ENCODE assay signal across 16 cellular contexts in genomic region chr5:76785493-76785892, GRCh38. TPM values are rescaled to one million over a fixed set of nuclear protein-coding genes. Genes with fewer than 3 reads are reported as not detected.
A peak's percentile ranks its signal among the peaks of the same experiment; 100 is the strongest.
DNase-seq lines count a peak whose midpoint lies in the region; ATAC-seq, FAIRE-seq and TF ChIP-seq lines count a peak whose summit lies in the region.
"Had no signal": no experiment of that assay in that cellular context is flagged by ENCODE, and none has a peak within 500 bp of the region (broad histone marks: within the 10 kb centered on the region; RNA-seq: fewer than 3 reads in every experiment).

No MANE protein-coding gene starts in this region.

- DNase-seq in GM23248 (peak; percentile 40), RCC 7860 (ENCODE audit: low spot score) (peak; percentile 89), endothelial cell of umbilical vein (ENCODE audit: low read depth, low spot score) (peak; percentile 78), lower leg skin (ENCODE audit: low spot score in 2 of 2) (no peak), HuH-7 (ENCODE audit: low spot score) (no peak)
- no peak for DNase-seq in activated T-cell treated with anti-CD3 and anti-CD28 coated beads, Interleukin-2, amount 50 U/mL, for 72 hours
- DNase-seq: activated CD4-positive, alpha-beta T cell treated with anti-CD3 and anti-CD28 coated beads, Interleukin-2, amount 50 U/mL, for 1 hour; activated gamma-delta T cell treated with Interleukin-2 at 50 U/mL for 16 hours; CD4-positive, alpha-beta memory T cell; foreskin melanocyte; left ventricle myocardium inferior; occipital lobe; stimulated activated CD4-positive, alpha-beta T cell treated with anti-CD3 and anti-CD28 coated beads, Interleukin-2, amount 100 ng/mL, for 24 hours had no signal

- no peaks in the 10 kb centered on the region for H3K9me2 ChIP-seq in GM23248 (ENCODE audit: insufficient read depth)

- 89 to 91% methylated on average over 3 of the region's 3 CpGs for WGBS in GM23248 (ENCODE audit: low coverage in 1 of 2, low lambda C conversion rate in 2 of 2, missing lambda C conversion rate in 2 of 2), 2 experiments
- 79 to 85% methylated on average over 3 of the region's 3 CpGs for WGBS in lower leg skin, 2 donors

- H3K9ac ChIP-seq in GM23248 (no peak overlapping the region), endothelial cell of umbilical vein (replicated peaks; ENCODE audit: extremely low read depth, insufficient read depth, low read length) (no peak overlapping the region)

- CTCF ChIA-PET in endothelial cell of umbilical vein (lab: Charles Lee), result interaction anchor here (3.9 kb wide), 1 partner anchor 11 kb away, joined by 19 read pairs; no protein-coding TSS in a partner anchor

- TF ChIP-seq CTCF in endothelial cell of umbilical vein (IDR thresholded peaks at IDR 0.05; ENCODE audit: extremely low read depth in 1 of 2, insufficient read depth in 1 of 2, low read depth in 1 of 2, low read length in 2 of 2) (no peak), nephron (IDR thresholded peaks at IDR 0.05; ENCODE audit: unreplicated experiment in 3 of 3) (no peak), lower leg skin (IDR thresholded peaks at IDR 0.05) (no peak)

- no peak overlapping the region for H2AFZ ChIP-seq in GM23248
- H2AFZ ChIP-seq in endothelial cell of umbilical vein (ENCODE audit: low read depth, low read length), result no peak overlapping the region

- peaks cover 33% of the 10 kb centered on the region for H3K4me1 Mint-ChIP-seq in nephron
- H3K4me1 Mint-ChIP-seq in activated T-cell treated with anti-CD3 and anti-CD28 coated beads, Interleukin-2, amount 50 U/mL, for 72 hours (ENCODE audit: low read depth), result peaks cover 9% of the 10 kb centered on the region

- POLR2A ChIA-PET in endothelial cell of umbilical vein (lab: Charles Lee), result no interaction called here

- no peaks in the 10 kb centered on the region for H3K36me3 Mint-ChIP-seq in nephron (ENCODE audit: low read depth)
- H3K36me3 Mint-ChIP-seq in activated T-cell treated with anti-CD3 and anti-CD28 coated beads, Interleukin-2, amount 50 U/mL, for 72 hours (ENCODE audit: insufficient read depth in 2 of 2), result no peaks in the 10 kb centered on the region
- H3K36me3 Mint-ChIP-seq: CD4-positive, alpha-beta memory T cell had no signal

- peak overlapping the region in 1 of 3 experiments; percentile 10 for H3K4me3 Mint-ChIP-seq in nephron
- H3K4me3 Mint-ChIP-seq in activated T-cell treated with anti-CD3 and anti-CD28 coated beads, Interleukin-2, amount 50 U/mL, for 72 hours, result no peak overlapping the region
- H3K4me3 Mint-ChIP-seq: CD4-positive, alpha-beta memory T cell; stimulated activated naive CD8-positive, alpha-beta T cell treated with anti-CD3 and anti-CD28 coated beads, Interleukin-15, Interleukin-2, amounts not matched to agents 100 ng/mL and 50 ng/mL, for 24 hours had no signal

- H4K20me1 ChIP-seq in GM23248 (ENCODE audit: insufficient read depth) (no peaks in the 10 kb centered on the region), endothelial cell of umbilical vein (replicated peaks; ENCODE audit: control insufficient read depth, extremely low read depth, insufficient read depth, low read length) (no peaks in the 10 kb centered on the region)

- H3K27me3 ChIP-seq in GM23248 (replicated peaks; ENCODE audit: insufficient read depth), result no peaks in the 10 kb centered on the region
- no peaks in the 10 kb centered on the region for H3K27me3 ChIP-seq in endothelial cell of umbilical vein (ENCODE audit: control insufficient read depth in 2 of 2, insufficient read depth in 2 of 2, low read length in 2 of 2)

- no peak overlapping the region for H3K27ac ChIP-seq in GM23248
- peak overlapping the region; percentile 31 for H3K27ac ChIP-seq in endothelial cell of umbilical vein (ENCODE audit: insufficient read depth, low read depth, low read length)

- H3K4me2 ChIP-seq in GM23248 (ENCODE audit: unreplicated experiment) (no peak overlapping the region), endothelial cell of umbilical vein (ENCODE audit: insufficient read depth, low read length) (no peak overlapping the region)

- H3K9me3 Mint-ChIP-seq in nephron, result no peaks in the 10 kb centered on the region
- H3K9me3 Mint-ChIP-seq in activated T-cell treated with anti-CD3 and anti-CD28 coated beads, Interleukin-2, amount 50 U/mL, for 72 hours, result no peaks in the 10 kb centered on the region
- H3K9me3 Mint-ChIP-seq: stimulated activated naive CD8-positive, alpha-beta T cell treated with anti-CD3 and anti-CD28 coated beads, Interleukin-15, Interleukin-2, amounts not matched to agents 100 ng/mL and 50 ng/mL, for 24 hours had no signal

- H3K9me1 ChIP-seq in endothelial cell of umbilical vein (replicated peaks; ENCODE audit: control insufficient read depth, extremely low read depth, insufficient read depth, low read length), result no peaks in the 10 kb centered on the region

- no peaks in the 10 kb centered on the region for H3K9me3 ChIP-seq in GM23248 (ENCODE audit: low read depth)
- no peaks in the 10 kb centered on the region for H3K9me3 ChIP-seq in endothelial cell of umbilical vein (replicated peaks; ENCODE audit: control insufficient read depth, insufficient read depth, low read length)
- H3K9me3 ChIP-seq: left ventricle myocardium inferior had no signal

- dilution Hi-C loops in endothelial cell of umbilical vein (cut with MboI; ENCODE audit: extremely low pct_ligation_motif_present, low sequenced_read_pairs), result no loop called here

- intact Hi-C loops in endothelial cell of umbilical vein (cut with micrococcal nuclease) (no loop called here), lower leg skin (cut with DNase I; ENCODE audit: low total_unique reads) (no loop called here)

- no peak for ATAC-seq in activated T-cell treated with anti-CD3 and anti-CD28 coated beads, Interleukin-2, amount 50 U/mL, for 72 hours (replicated peaks in 1 of 2)
- no peak for ATAC-seq in HG02678 (IDR thresholded peaks at IDR 0.05; ENCODE audit: unreplicated experiment)

- H3K27ac Mint-ChIP-seq in nephron, result peak overlapping the region; percentile 62 to 79 (median 78)
- H3K27ac Mint-ChIP-seq in activated T-cell treated with anti-CD3 and anti-CD28 coated beads, Interleukin-2, amount 50 U/mL, for 72 hours, result no peak overlapping the region
- H3K27ac Mint-ChIP-seq: CD4-positive, alpha-beta memory T cell; stimulated activated naive CD8-positive, alpha-beta T cell treated with anti-CD3 and anti-CD28 coated beads, Interleukin-15, Interleukin-2, amounts not matched to agents 100 ng/mL and 50 ng/mL, for 24 hours had no signal

- BruUV-seq in endothelial cell of umbilical vein (replicated peaks; lab: Mats Ljungman, UMichigan), result no TSS peak

- peaks cover 15% of the 10 kb centered on the region for H3F3A ChIP-seq in GM23248 (ENCODE audit: insufficient read depth)

- in situ Hi-C loops in GM23248 (cut with MboI), result no loop called here

- no peak overlapping the region for H3K4me3 ChIP-seq in GM23248
- no peak overlapping the region for H3K4me3 ChIP-seq in endothelial cell of umbilical vein (replicated peaks in 1 of 3; ENCODE audit: insufficient read depth in 1 of 3, low read depth in 1 of 3, low read length in 3 of 3)
- no peak overlapping the region for H3K4me3 ChIP-seq in lower leg skin (ENCODE audit: low read depth, poor library complexity, severe bottlenecking)
- H3K4me3 ChIP-seq: left ventricle myocardium inferior had no signal

- peaks cover 9% of the 10 kb centered on the region for H3K27me3 Mint-ChIP-seq in nephron (ENCODE audit: low read depth)
- H3K27me3 Mint-ChIP-seq in activated T-cell treated with anti-CD3 and anti-CD28 coated beads, Interleukin-2, amount 50 U/mL, for 72 hours (ENCODE audit: low read depth), result no peaks in the 10 kb centered on the region
- H3K27me3 Mint-ChIP-seq: CD4-positive, alpha-beta memory T cell; stimulated activated naive CD8-positive, alpha-beta T cell treated with anti-CD3 and anti-CD28 coated beads, Interleukin-15, Interleukin-2, amounts not matched to agents 100 ng/mL and 50 ng/mL, for 24 hours had no signal

- H3K36me3 ChIP-seq in GM23248 (ENCODE audit: low read depth) (no peaks in the 10 kb centered on the region), endothelial cell of umbilical vein (ENCODE audit: control insufficient read depth in 2 of 2, extremely low read depth in 1 of 2, insufficient read depth in 2 of 2, low read length in 2 of 2) (no peaks in the 10 kb centered on the region)
- H3K36me3 ChIP-seq: left ventricle myocardium inferior had no signal

- H3K4me1 ChIP-seq in GM23248 (ENCODE audit: insufficient read depth) (peaks cover 11% of the 10 kb centered on the region), endothelial cell of umbilical vein (ENCODE audit: control insufficient read depth, extremely low read depth, insufficient read depth, low read length) (peaks cover 62% of the 10 kb centered on the region)

- peak; percentile 88 for FAIRE-seq in RCC 7860 (lab: Jason Lieb, UNC)
- FAIRE-seq in endothelial cell of umbilical vein (lab: Jason Lieb, UNC), result peak; percentile 75

- H3K79me2 ChIP-seq in GM23248 (ENCODE audit: insufficient read depth) (no peaks in the 10 kb centered on the region), endothelial cell of umbilical vein (ENCODE audit: control insufficient read depth, insufficient read depth, low read length) (no peaks in the 10 kb centered on the region)

- no peak for TF ChIP-seq POLR2A in endothelial cell of umbilical vein (IDR thresholded peaks at IDR 0.05; ENCODE audit: low read depth, low read length)
- no peak for TF ChIP-seq POLR2A in lower leg skin (IDR thresholded peaks at IDR 0.05)

TF ChIP-seq in endothelial cell of umbilical vein, 7 proteins besides CTCF, POLR2A, EP300 and RAD21 (continues in another document):
- TF ChIP-seq GATA2 (IDR thresholded peaks at IDR 0.05; ENCODE audit: insufficient read depth, insufficient read length, low read depth, low read length), result no peak
- TF ChIP-seq EZH2 (IDR thresholded peaks at IDR 0.05; ENCODE audit: borderline replicate concordance, low read depth, low read length, severe bottlenecking), result no peak
- TF ChIP-seq POLR2AphosphoS5 (IDR thresholded peaks at IDR 0.05; ENCODE audit: insufficient read depth, low read depth, low read length), result peak; percentile 59
- TF ChIP-seq JUN (IDR thresholded peaks at IDR 0.05; ENCODE audit: borderline replicate concordance, insufficient read depth, insufficient read length, low read depth), result peak; percentile 88
- no peak for TF ChIP-seq MYC (IDR thresholded peaks at IDR 0.05; ENCODE audit: low read depth, low read length)

RNA-seq across cellular contexts. Expression of gene F2RL1, which starts 33.3 kb away (rescaled TPM):
- total RNA-seq in GM23248 (2014; rRNA removed; shearing (Covaris generic)), result 1.4 and 2.7 TPM in 2 replicates
- polyA plus RNA-seq in GM23248 (2016; fragmentation: Nextera tagmentation; extraction: Ambion mirVana) (1.6 and 3.3 TPM in 2 replicates), endothelial cell of umbilical vein (20.7 and 21.8 TPM in 2 replicates)
- total RNA-seq in endothelial cell of umbilical vein (21.9 and 42.6 TPM in 2 replicates), lower leg skin (10 to 100 TPM; 58.1 to 87.1 (median 66.3) TPM)
- polyA plus RNA-seq in endothelial cell of umbilical vein (2011; cell fraction: cytosol; rRNA removed), result 20.4 and 21.6 TPM in 2 replicates
- polyA plus RNA-seq in endothelial cell of umbilical vein (2011; cell fraction: nucleus; rRNA removed), result 9.3 and 11.9 TPM in 2 replicates
- 68.7 and 80.5 TPM in 2 replicates for polyA plus RNA-seq in endothelial cell of umbilical vein (2012)
- polyA minus RNA-seq in endothelial cell of umbilical vein, result 63.3 and 82.4 TPM in 2 replicates
- polyA minus RNA-seq in endothelial cell of umbilical vein (2011; cell fraction: cytosol; rRNA and poly(A)+ RNA removed), result not detected
- 11.8 and 23.2 TPM in 2 replicates for polyA minus RNA-seq in endothelial cell of umbilical vein (2011; cell fraction: nucleus; rRNA and poly(A)+ RNA removed)
- total RNA-seq in activated T-cell treated with anti-CD3 and anti-CD28 coated beads, Interleukin-2, amount 50 U/mL, for 72 hours, result 1 to 10 TPM; 1.6 to 1.7 TPM

Comparison
In these comparisons a context has a peak if more than half of its experiments do, and no peak if none do; other contexts are left out.
1. DNase-seq: peak in GM23248 (single experiment), RCC 7860 (single experiment) and endothelial cell of umbilical vein (single experiment); none in activated T-cell treated with anti-CD3 and anti-CD28 coated beads, Interleukin-2, amount 50 U/mL, for 72 hours (0 of 2), lower leg skin (0 of 2) and HuH-7 (single experiment).